In the genomic region with DNA sequence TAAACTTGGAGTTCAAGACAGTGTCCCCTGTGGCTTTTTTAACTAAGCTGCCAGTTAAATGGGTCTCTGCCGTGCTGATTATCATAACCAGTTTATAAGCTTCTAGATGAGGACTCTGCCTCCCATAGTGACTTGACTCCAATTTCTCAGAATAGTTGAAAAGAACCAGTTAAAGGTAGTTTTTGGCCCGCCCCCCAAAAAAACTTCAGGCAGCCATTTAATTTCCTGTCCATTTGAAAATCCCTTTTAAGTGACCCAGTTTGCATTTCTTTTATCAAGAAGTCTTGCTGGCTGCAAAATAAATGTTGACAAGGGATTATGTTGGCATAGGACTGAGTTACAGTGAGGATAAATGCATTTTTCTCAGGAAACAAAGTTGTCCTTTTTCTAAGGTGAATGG, we compare ENCODE assay signal across 10 cellular contexts. TPM values are rescaled to one million over a fixed set of nuclear protein-coding genes. Genes with fewer than 3 reads are reported as not detected.
DNase-seq lines count a peak whose midpoint lies in the region; ATAC-seq, FAIRE-seq and TF ChIP-seq lines count a peak whose summit lies in the region.
"Had no signal": no experiment of that assay in that cellular context is flagged by ENCODE, and none has a peak within 500 bp of the region (broad histone marks: within the 10 kb centered on the region; RNA-seq: fewer than 3 reads in every experiment).

No MANE protein-coding gene starts in this region.

- no peaks in the 10 kb centered on the region for H3F3A ChIP-seq in neural cell (ENCODE audit: insufficient read depth, low read length, poor library complexity, severe bottlenecking)

- TF ChIP-seq EP300 in neural cell (conservative IDR thresholded peaks at IDR 0.05; ENCODE audit: poor library complexity, severe bottlenecking) = no peak

- no peaks in the 10 kb centered on the region for H3K9me2 ChIP-seq in neural cell (ENCODE audit: insufficient read depth, low read length)

- ATAC-seq in DND-41 (ENCODE audit: insufficient read depth, low read depth) = no peak

- H3K27ac ChIP-seq in DND-41 (ENCODE audit: low read length) (peak overlapping the region; percentile 97; the same call in 1 of the 2 replicates), neural cell (ENCODE audit: low read length) (no peak overlapping the region)

- H3K4me1 ChIP-seq in DND-41 (ENCODE audit: insufficient read depth, low read length) = peaks cover 66% of the 10 kb centered on the region

- H4K20me1 ChIP-seq in DND-41 (ENCODE audit: insufficient read depth, low read length) (peaks cover 37% of the 10 kb centered on the region), neural cell (ENCODE audit: insufficient read depth) (no peaks in the 10 kb centered on the region)

- DNase-seq in DND-41 (peak; percentile 26), NB4 (ENCODE audit: low read depth) (no peak), choroid plexus epithelial cell (ENCODE audit: low read depth) (no peak), NCI-H2107 treated with DMSO at 0.1 percent for 48 hours (lab: John Stamatoyannopoulos, UW; ENCODE audit: unreplicated experiment) (no peak), globus pallidus (ENCODE audit: low spot score) (no peak), RCC 7860 (ENCODE audit: low spot score) (no peak)
- DNase-seq: NCI-H510A treated with DMSO at 0.1 percent for 48 hours; stimulated activated CD4-positive, alpha-beta T cell treated with anti-CD3 and anti-CD28 coated beads, Interleukin-4, amount 100 ng/mL, for 24 hours had no signal

- H3K79me2 ChIP-seq in DND-41 (ENCODE audit: insufficient read depth, low read length) (peaks cover 78% of the 10 kb centered on the region), neural cell (replicated peaks; ENCODE audit: insufficient read depth, low read length) (peaks cover 33% of the 10 kb centered on the region)

- TF ChIP-seq POLR2A in NB4 (IDR thresholded peaks at IDR 0.05; ENCODE audit: extremely low read depth, insufficient read length) = no peak

- H2AFZ ChIP-seq in DND-41 (ENCODE audit: low read depth, low read length) = no peak overlapping the region
- H2AFZ ChIP-seq in neural cell (ENCODE audit: low read depth, low read length) = no peak overlapping the region

- H3K4me3 ChIP-seq in DND-41 (ENCODE audit: low read depth in 1 of 2, low read length in 2 of 2) (peak overlapping the region; percentile 79 to 88; a peak in 3 of 4 replicates), NB4 (ENCODE audit: low read depth, low read length) (peak overlapping the region; percentile 85), choroid plexus epithelial cell (ENCODE audit: low read depth, low read length) (peak overlapping the region; percentile 80), neural cell (ENCODE audit: low read length) (peak overlapping the region; percentile 93)
- H3K4me3 ChIP-seq: lung had no signal

- TF ChIP-seq CTCF in DND-41 (IDR thresholded peaks at IDR 0.05; ENCODE audit: borderline replicate concordance, extremely low read depth, low read length, poor library complexity, severe bottlenecking) (no peak), NB4 (IDR thresholded peaks at IDR 0.05; ENCODE audit: low read depth, low read length) (no peak), choroid plexus epithelial cell (conservative IDR thresholded peaks at IDR 0.05; ENCODE audit: low read depth, low read length) (no peak), neural cell (IDR thresholded peaks at IDR 0.05; ENCODE audit: poor library complexity, severe bottlenecking) (no peak)

- no peak for FAIRE-seq in RCC 7860 (lab: Jason Lieb, UNC)

- H3K27me3 ChIP-seq in DND-41 (ENCODE audit: insufficient read depth, low read length, poor library complexity) (no peaks in the 10 kb centered on the region), neural cell (ENCODE audit: insufficient read depth, low read depth, low read length) (no peaks in the 10 kb centered on the region)

- H3K4me2 ChIP-seq in DND-41 (ENCODE audit: insufficient read depth, low read length) (peak overlapping the region; percentile 84), neural cell (ENCODE audit: low read length) (peak overlapping the region; percentile 95)

- H3K36me3 ChIP-seq in DND-41 (ENCODE audit: insufficient read depth, low read length) (peaks cover 65% of the 10 kb centered on the region), neural cell (ENCODE audit: insufficient read depth, low read length) (peaks cover 7% of the 10 kb centered on the region)

- H3K9ac ChIP-seq in DND-41 (ENCODE audit: low read depth, low read length) (peak overlapping the region; percentile 98), neural cell (ENCODE audit: low read length) (no peak overlapping the region)

- H3K9me3 ChIP-seq in DND-41 (ENCODE audit: insufficient read depth, low read length, severe bottlenecking) (no peaks in the 10 kb centered on the region), neural cell (ENCODE audit: low read length) (no peaks in the 10 kb centered on the region)

- TF ChIP-seq RAD21 in neural cell (conservative IDR thresholded peaks at IDR 0.05) = no peak

TF ChIP-seq in neural cell, 6 proteins besides CTCF, POLR2A, EP300 and RAD21:
- no peak for TF ChIP-seq POLR2AphosphoS5 (IDR thresholded peaks at IDR 0.05)
- no peak for TF ChIP-seq EZH2 (IDR thresholded peaks at IDR 0.05; ENCODE audit: borderline replicate concordance, insufficient read depth, low read length, poor library complexity, severe bottlenecking)
- TF ChIP-seq, protein P1, sequence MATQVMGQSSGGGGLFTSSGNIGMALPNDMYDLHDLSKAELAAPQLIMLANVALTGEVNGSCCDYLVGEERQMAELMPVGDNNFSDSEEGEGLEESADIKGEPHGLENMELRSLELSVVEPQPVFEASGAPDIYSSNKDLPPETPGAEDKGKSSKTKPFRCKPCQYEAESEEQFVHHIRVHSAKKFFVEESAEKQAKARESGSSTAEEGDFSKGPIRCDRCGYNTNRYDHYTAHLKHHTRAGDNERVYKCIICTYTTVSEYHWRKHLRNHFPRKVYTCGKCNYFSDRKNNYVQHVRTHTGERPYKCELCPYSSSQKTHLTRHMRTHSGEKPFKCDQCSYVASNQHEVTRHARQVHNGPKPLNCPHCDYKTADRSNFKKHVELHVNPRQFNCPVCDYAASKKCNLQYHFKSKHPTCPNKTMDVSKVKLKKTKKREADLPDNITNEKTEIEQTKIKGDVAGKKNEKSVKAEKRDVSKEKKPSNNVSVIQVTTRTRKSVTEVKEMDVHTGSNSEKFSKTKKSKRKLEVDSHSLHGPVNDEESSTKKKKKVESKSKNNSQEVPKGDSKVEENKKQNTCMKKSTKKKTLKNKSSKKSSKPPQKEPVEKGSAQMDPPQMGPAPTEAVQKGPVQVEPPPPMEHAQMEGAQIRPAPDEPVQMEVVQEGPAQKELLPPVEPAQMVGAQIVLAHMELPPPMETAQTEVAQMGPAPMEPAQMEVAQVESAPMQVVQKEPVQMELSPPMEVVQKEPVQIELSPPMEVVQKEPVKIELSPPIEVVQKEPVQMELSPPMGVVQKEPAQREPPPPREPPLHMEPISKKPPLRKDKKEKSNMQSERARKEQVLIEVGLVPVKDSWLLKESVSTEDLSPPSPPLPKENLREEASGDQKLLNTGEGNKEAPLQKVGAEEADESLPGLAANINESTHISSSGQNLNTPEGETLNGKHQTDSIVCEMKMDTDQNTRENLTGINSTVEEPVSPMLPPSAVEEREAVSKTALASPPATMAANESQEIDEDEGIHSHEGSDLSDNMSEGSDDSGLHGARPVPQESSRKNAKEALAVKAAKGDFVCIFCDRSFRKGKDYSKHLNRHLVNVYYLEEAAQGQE (IDR thresholded peaks at IDR 0.05; ENCODE audit: borderline replicate concordance) = no peak
- no peak for TF ChIP-seq TAF1 (IDR thresholded peaks at IDR 0.05; ENCODE audit: low read depth)
- TF ChIP-seq SMC3 (conservative IDR thresholded peaks at IDR 0.05; ENCODE audit: poor library complexity) = no peak
- no peak for TF ChIP-seq MXI1 (conservative IDR thresholded peaks at IDR 0.05; ENCODE audit: poor library complexity, severe bottlenecking)

RNA-seq across cellular contexts. Expression of a gene that starts 2.3 kb away (rescaled TPM):
- polyA plus RNA-seq in neural cell = 61.4 and 66.3 TPM in 2 replicates
- 53.1 and 68.2 TPM in 2 replicates for polyA minus RNA-seq in neural cell
